ENCODE assay signal across 8 cellular contexts in genomic region chr2:237700583-237701032, GRCh38.
DNase-seq lines count a peak whose midpoint lies in the region; TF ChIP-seq lines count a peak whose summit lies in the region.

No MANE protein-coding gene starts in this region.

- H3K27me3 Mint-ChIP-seq in nephron (ENCODE audit: low read depth), result peaks cover 8% of the 10 kb centered on the region
- H3K27me3 Mint-ChIP-seq in progenitor cell of endocrine pancreas, result no peaks in the 10 kb centered on the region

- H3K36me3 ChIP-seq in GM06990 (ENCODE audit: control insufficient read depth, insufficient read depth, low read length), result no peaks in the 10 kb centered on the region
- no peaks in the 10 kb centered on the region for H3K36me3 ChIP-seq in KOPT-K1 (ENCODE audit: insufficient read depth, low read length)
- no peaks in the 10 kb centered on the region for H3K36me3 ChIP-seq in stomach smooth muscle (ENCODE audit: control insufficient read depth in 2 of 2, insufficient read depth in 2 of 2, low read length in 2 of 2)

- H3K4me3 ChIP-seq in GM06990 (replicated peaks; ENCODE audit: low read depth, low read length), result peak overlapping the region; percentile 13
- H3K4me3 ChIP-seq in stomach smooth muscle (ENCODE audit: low read length in 2 of 2), result peak overlapping the region; percentile 0 to 52

- H3K9me3 ChIP-seq in KOPT-K1 (ENCODE audit: insufficient read depth, low read length, poor library complexity, severe bottlenecking) (no peaks in the 10 kb centered on the region), stomach smooth muscle (ENCODE audit: control insufficient read depth in 2 of 2, low read length in 2 of 2) (no peaks in the 10 kb centered on the region)

- peaks cover 77% of the 10 kb centered on the region for H3K4me1 Mint-ChIP-seq in nephron
- peaks cover 51% of the 10 kb centered on the region for H3K4me1 Mint-ChIP-seq in progenitor cell of endocrine pancreas (ENCODE audit: low read depth)

- TF ChIP-seq CTCF in GM06990 (IDR thresholded peaks at IDR 0.05; ENCODE audit: insufficient read depth, low read length, poor library complexity, severe bottlenecking) (no peak), nephron (IDR thresholded peaks at IDR 0.05; ENCODE audit: unreplicated experiment in 3 of 3) (no peak), progenitor cell of endocrine pancreas (IDR thresholded peaks at IDR 0.05; ENCODE audit: unreplicated experiment) (no peak)

- peaks cover 92% of the 10 kb centered on the region for H3K4me1 ChIP-seq in stomach smooth muscle (ENCODE audit: control insufficient read depth, insufficient read depth, low read length)

- H3K27ac ChIP-seq in KOPT-K1 (ENCODE audit: low read depth, low read length, poor library complexity, severe bottlenecking), result peak overlapping the region; percentile 54
- peak overlapping the region; percentile 95 for H3K27ac ChIP-seq in stomach smooth muscle (ENCODE audit: low read length)

- H3K27ac Mint-ChIP-seq in nephron (peak overlapping the region; percentile 63 to 95 (median 94)), progenitor cell of endocrine pancreas (no peak overlapping the region)

- peak overlapping the region; percentile 44 to 58 (median 50) for H3K4me3 Mint-ChIP-seq in nephron
- H3K4me3 Mint-ChIP-seq in progenitor cell of endocrine pancreas (ENCODE audit: low read depth), result no peak overlapping the region

- H3K9ac ChIP-seq in stomach smooth muscle (ENCODE audit: low read length in 2 of 2), result peak overlapping the region; percentile 53 to 73

- H3K9me3 Mint-ChIP-seq in nephron, result no peaks in the 10 kb centered on the region
- no peaks in the 10 kb centered on the region for H3K9me3 Mint-ChIP-seq in progenitor cell of endocrine pancreas (ENCODE audit: low read depth)

- no peaks in the 10 kb centered on the region for H3K27me3 ChIP-seq in GM06990 (replicated peaks; ENCODE audit: control insufficient read depth, insufficient read depth, low read length)
- no peaks in the 10 kb centered on the region for H3K27me3 ChIP-seq in stomach smooth muscle (ENCODE audit: control insufficient read depth in 1 of 2, insufficient read depth in 2 of 2, low read length in 2 of 2)

- no peaks in the 10 kb centered on the region for H3K36me3 Mint-ChIP-seq in nephron (ENCODE audit: low read depth)
- no peaks in the 10 kb centered on the region for H3K36me3 Mint-ChIP-seq in progenitor cell of endocrine pancreas (ENCODE audit: insufficient read depth)

- peak; percentile 74 for DNase-seq in GM06990 (ENCODE audit: extremely low read depth, insufficient read length)
- DNase-seq in activated CD4-positive, alpha-beta T cell treated with anti-CD3 and anti-CD28 coated beads for 48 hours, result peak; percentile 89
- DNase-seq in dermis blood vessel endothelial cell, result peak; percentile 78
- no peak for DNase-seq in NCI-H1048 (lab: John Stamatoyannopoulos, UW)
- no peak for DNase-seq in progenitor cell of endocrine pancreas (ENCODE audit: low spot score, unreplicated experiment)

Comparison
In these comparisons a context has a peak if more than half of its experiments do, and no peak if none do; other contexts are left out.
1. DNase-seq: peak in GM06990 (single experiment), activated CD4-positive, alpha-beta T cell treated with anti-CD3 and anti-CD28 coated beads for 48 hours (single experiment) and dermis blood vessel endothelial cell (single experiment); none in NCI-H1048 (single experiment) and progenitor cell of endocrine pancreas (single experiment).